Comparison of ENCODE assay signal across 17 cellular contexts in the genomic region with DNA sequence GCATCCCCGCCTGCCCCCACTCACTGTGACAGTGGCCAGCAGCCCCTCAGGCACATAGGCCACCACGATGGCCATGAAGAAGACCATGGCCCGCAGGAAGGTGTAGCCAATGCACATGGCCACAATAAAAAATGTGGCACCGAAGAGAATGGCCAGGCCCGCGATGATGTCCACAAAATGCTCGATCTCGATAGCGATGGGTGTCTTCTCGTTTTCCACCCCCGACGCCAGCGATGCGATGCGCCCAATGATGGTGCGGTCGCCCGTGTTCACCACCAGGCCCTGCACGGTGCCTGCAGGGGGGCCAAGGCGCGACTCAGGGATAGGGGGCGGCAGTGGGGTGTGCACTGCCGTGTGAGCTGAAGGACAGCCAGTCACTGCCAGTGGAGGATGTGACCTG. TPM values are rescaled to one million over a fixed set of nuclear protein-coding genes. Genes with fewer than 3 reads are reported as not detected.
DNase-seq lines count a peak whose midpoint lies in the region; ATAC-seq, FAIRE-seq and TF ChIP-seq lines count a peak whose summit lies in the region.
"Had no signal": no experiment of that assay in that cellular context is flagged by ENCODE, and none has a peak within 500 bp of the region (broad histone marks: within the 10 kb centered on the region; RNA-seq: fewer than 3 reads in every experiment).

No MANE protein-coding gene starts in this region.

- H3K9me2 ChIP-seq in DOHH2 (replicated peaks; ENCODE audit: control insufficient read depth, low read length) = no peaks in the 10 kb centered on the region

- H3K79me1 ChIP-seq in neuronal stem cell (ENCODE audit: low read depth, low read length) = peaks cover 2% of the 10 kb centered on the region

- H3K9me3 Mint-ChIP-seq in endothelial cell (ENCODE audit: unreplicated experiment) (no peaks in the 10 kb centered on the region), MCF 10A (ENCODE audit: unreplicated experiment) (no peaks in the 10 kb centered on the region)
- H3K9me3 Mint-ChIP-seq: CD4-positive, CD25-positive, alpha-beta regulatory T cell; GM23338 had no signal

- whole genome bisulfite sequencing in neuronal stem cell (ENCODE audit: extremely low coverage in 2 of 2, insufficient read length in 2 of 2, insufficient replicate concordance in 1 of 2), 2 donors = no CpG with 5 or more reads among the region's 23 CpGs
- 65% methylated on average over 23 of the region's 23 CpGs for WGBS in HepG2 (ENCODE audit: low lambda C conversion rate)

- peak overlapping the region; percentile 78 for H2AK5ac ChIP-seq in neuronal stem cell (ENCODE audit: low read depth, low read length)

- H3K27ac ChIP-seq in BLaER1 (no peak overlapping the region), DOHH2 (ENCODE audit: low read depth, low read length) (no peak overlapping the region), neuronal stem cell (replicated peaks; ENCODE audit: low read length) (no peak overlapping the region), HepG2 (ENCODE audit: extremely low read length, insufficient read depth, low read length) (no peak overlapping the region)
- H3K27ac ChIP-seq: A549, HL-60 had no signal

- H2AFZ ChIP-seq in neuronal stem cell (ENCODE audit: low read length) (no peak overlapping the region), HepG2 (ENCODE audit: low read length) (no peak overlapping the region)
- H2AFZ ChIP-seq: GM23338 had no signal

- intact Hi-C loops in HepG2 (cut with micrococcal nuclease; ENCODE audit: unreplicated experiment) (loop anchor here (5.0 to 10.0 kb wide), 3 partner anchors 33 to 85 kb away; partner anchors contain the start of genes COX6B1, ETV2 and HAUS5), MCF 10A (cut with micrococcal nuclease) (no loop called here)

- H3K23ac ChIP-seq in neuronal stem cell (ENCODE audit: low read depth, low read length, poor library complexity) = peak overlapping the region; percentile 83

- H3K18ac ChIP-seq in neuronal stem cell (ENCODE audit: low read length) = no peak overlapping the region

- H3K9me3 ChIP-seq in BLaER1 = no peaks in the 10 kb centered on the region
- no peaks in the 10 kb centered on the region for H3K9me3 ChIP-seq in DOHH2 (ENCODE audit: control insufficient read depth, insufficient read depth, low read length)
- peaks cover 0 to 4% of the 10 kb centered on the region in 2 donors for H3K9me3 ChIP-seq in neuronal stem cell (replicated peaks in 1 of 2; ENCODE audit: control insufficient read depth in 2 of 2, insufficient read depth in 1 of 2, low read depth in 1 of 2, low read length in 2 of 2)
- no peaks in the 10 kb centered on the region for H3K9me3 ChIP-seq in HepG2 (ENCODE audit: low read length)
- H3K9me3 ChIP-seq: A549 had no signal

- no peaks in the 10 kb centered on the region for H3F3A ChIP-seq in DOHH2 (ENCODE audit: control insufficient read depth, insufficient read depth)

- H3K4me3 ChIP-seq in BLaER1 (no peak overlapping the region), DOHH2 (ENCODE audit: low read length) (no peak overlapping the region), neuronal stem cell (ENCODE audit: low read length in 2 of 2) (no peak overlapping the region), HepG2 (replicated peaks in 1 of 3; ENCODE audit: insufficient read depth in 1 of 3, low read depth in 2 of 3, low read length in 3 of 3) (no peak overlapping the region)
- H3K4me3 ChIP-seq: A549, GM23338 had no signal

- POLR2A ChIA-PET in HepG2 (lab: Yijun Ruan, JAX) = no interaction called here
- POLR2A ChIA-PET in MCF 10A (lab: Yijun Ruan, JAX) = no interaction called here

- H2BK12ac ChIP-seq in neuronal stem cell (ENCODE audit: low read length) = peak overlapping the region; percentile 73

- no peak overlapping the region for H4K91ac ChIP-seq in neuronal stem cell (ENCODE audit: low read depth, low read length, poor library complexity)

- H3K4me3 Mint-ChIP-seq in endothelial cell (ENCODE audit: unreplicated experiment) (peak overlapping the region; percentile 21), MCF 10A (ENCODE audit: unreplicated experiment) (no peak overlapping the region)

- H2BK5ac ChIP-seq in neuronal stem cell (ENCODE audit: low read length) = no peak overlapping the region

- H3K27ac Mint-ChIP-seq in endothelial cell (ENCODE audit: unreplicated experiment) = no peak overlapping the region
- H3K27ac Mint-ChIP-seq in MCF 10A (ENCODE audit: low read depth, unreplicated experiment) = no peak overlapping the region
- H3K27ac Mint-ChIP-seq: GM23338 had no signal

- peak overlapping the region; percentile 82 for H3K14ac ChIP-seq in neuronal stem cell (ENCODE audit: low read length)

- no peak overlapping the region for H2BK120ac ChIP-seq in neuronal stem cell (ENCODE audit: low read depth, low read length)

- in situ Hi-C loops in HepG2 (cut with HindIII; ENCODE audit: extremely low pct_ligation_motif_present, low pct_unique_long_range_greater_than_20kb) = loop anchor here (5.0 kb wide), 1 partner anchor 33 kb away; no protein-coding TSS in a partner anchor

- FAIRE-seq in HepG2 (lab: Jason Lieb, UNC) = no peak
- FAIRE-seq: A549 had no signal

- H3K4me2 ChIP-seq in BLaER1 (0 out of 2 replicates have a peak overlapping the region, but pooled peaks have one; percentile 75), DOHH2 (ENCODE audit: low read length) (no peak overlapping the region), neuronal stem cell (ENCODE audit: insufficient read depth, low read length, poor library complexity, severe bottlenecking) (no peak overlapping the region), HepG2 (ENCODE audit: low read depth, low read length) (no peak overlapping the region)
- H3K4me2 ChIP-seq: A549, GM23338 had no signal

- H3K36me3 ChIP-seq in BLaER1 (no peaks in the 10 kb centered on the region), DOHH2 (ENCODE audit: control insufficient read depth, low read length) (no peaks in the 10 kb centered on the region), neuronal stem cell (replicated peaks in 1 of 2; ENCODE audit: control insufficient read depth in 2 of 2, insufficient read depth in 2 of 2, low read length in 2 of 2) (no peaks in the 10 kb centered on the region), HepG2 (replicated peaks in 1 of 2; ENCODE audit: control insufficient read depth in 1 of 2, insufficient read depth in 2 of 2, low read length in 2 of 2) (no peaks in the 10 kb centered on the region)

- TF ChIP-seq EP300 in HepG2 (IDR thresholded peaks at IDR 0.05; ENCODE audit: low read depth in 2 of 2, low read length in 2 of 2) (no peak), HepG2 (CRISPR knock-in tag; IDR thresholded peaks at IDR 0.05; ENCODE audit: borderline replicate concordance) (no peak)

- H3K79me2 ChIP-seq in DOHH2 (ENCODE audit: control insufficient read depth, low read length) (no peaks in the 10 kb centered on the region), HepG2 (ENCODE audit: insufficient read depth, low read length) (no peaks in the 10 kb centered on the region)

- H3K27me3 Mint-ChIP-seq in endothelial cell (ENCODE audit: unreplicated experiment) (peaks cover 41% of the 10 kb centered on the region), MCF 10A (ENCODE audit: insufficient read depth, unreplicated experiment) (peaks cover 41% of the 10 kb centered on the region)

- H4K20me1 ChIP-seq in BLaER1 (no peaks in the 10 kb centered on the region), DOHH2 (ENCODE audit: control insufficient read depth, insufficient read depth, low read depth, low read length) (no peaks in the 10 kb centered on the region; the same call in 1 of the 2 replicates), HepG2 (ENCODE audit: insufficient read depth, low read length) (no peaks in the 10 kb centered on the region)

- TF ChIP-seq POLR2A in HepG2 (IDR thresholded peaks at IDR 0.05; ENCODE audit: insufficient read depth in 1 of 2, low read depth in 2 of 2, low read length in 2 of 2) = no peak

- peaks cover 4% of the 10 kb centered on the region for H3K36me3 Mint-ChIP-seq in endothelial cell (ENCODE audit: low read depth, unreplicated experiment)
- H3K36me3 Mint-ChIP-seq in MCF 10A (ENCODE audit: insufficient read depth, unreplicated experiment) = no peaks in the 10 kb centered on the region
- H3K36me3 Mint-ChIP-seq: CD4-positive, CD25-positive, alpha-beta regulatory T cell had no signal

- no peak for ATAC-seq in GM21825 (IDR thresholded peaks at IDR 0.05; ENCODE audit: unreplicated experiment)
- no peak for ATAC-seq in HepG2
- ATAC-seq in HG03342 (IDR thresholded peaks at IDR 0.05; ENCODE audit: unreplicated experiment) = no peak
- ATAC-seq: A549, GM23338 had no signal

- H3K27me3 ChIP-seq in BLaER1 = no peaks in the 10 kb centered on the region
- H3K27me3 ChIP-seq in DOHH2 (ENCODE audit: control insufficient read depth, low read length) = peaks cover 19% of the 10 kb centered on the region
- peaks cover 2 to 66% (median 32%) of the 10 kb centered on the region in 3 experiments for H3K27me3 ChIP-seq in neuronal stem cell (ENCODE audit: control insufficient read depth in 3 of 3, insufficient read depth in 3 of 3, low read depth in 1 of 3, low read length in 3 of 3)
- peaks cover 1 to 45% of the 10 kb centered on the region in 2 experiments; a peak in 3 of 5 replicates for H3K27me3 ChIP-seq in HepG2 (ENCODE audit: control insufficient read depth in 1 of 2, insufficient read depth in 2 of 2, low read length in 2 of 2)

- H3K4me1 Mint-ChIP-seq in endothelial cell (ENCODE audit: unreplicated experiment) = peaks cover 3% of the 10 kb centered on the region
- no peaks in the 10 kb centered on the region for H3K4me1 Mint-ChIP-seq in MCF 10A (ENCODE audit: insufficient read depth, unreplicated experiment)

- TF ChIP-seq RAD21 in HepG2 (CRISPR knock-in tag; IDR thresholded peaks at IDR 0.05) = no peak

- TF ChIP-seq CTCF in DOHH2 (IDR thresholded peaks at IDR 0.05; ENCODE audit: low read depth, low read length, poor library complexity, severe bottlenecking) (peak; percentile 9), endothelial cell (IDR thresholded peaks at IDR 0.05; ENCODE audit: unreplicated experiment) (no peak), HepG2 (CRISPR knock-in tag; IDR thresholded peaks at IDR 0.05) (no peak), MCF 10A (IDR thresholded peaks at IDR 0.05; ENCODE audit: unreplicated experiment) (no peak)

- no peak overlapping the region for H4K8ac ChIP-seq in neuronal stem cell (ENCODE audit: low read depth, low read length)

- H2BK15ac ChIP-seq in neuronal stem cell (ENCODE audit: low read length) = peak overlapping the region; percentile 43

- BruUV-seq in HepG2 (replicated peaks; lab: Mats Ljungman, UMichigan) = no TSS peak
- no TSS peak for BruUV-seq in MCF 10A (replicated peaks; lab: Mats Ljungman, UMichigan)

- DNase-seq in endothelial cell (ENCODE audit: low spot score) (no peak), neuronal stem cell (ENCODE audit: low spot score) (no peak), HepG2 (ENCODE audit: low spot score) (no peak), MCF 10A (ENCODE audit: unreplicated experiment) (no peak)
- DNase-seq: CD4-positive, CD25-positive, alpha-beta regulatory T cell; H7; IMR-90 had no signal

- peaks cover 24% of the 10 kb centered on the region for H3K4me1 ChIP-seq in BLaER1
- peaks cover 11% of the 10 kb centered on the region for H3K4me1 ChIP-seq in DOHH2 (ENCODE audit: control insufficient read depth, low read length)
- H3K4me1 ChIP-seq in neuronal stem cell (ENCODE audit: control insufficient read depth in 2 of 2, insufficient read depth in 1 of 2, low read depth in 1 of 2, low read length in 2 of 2) = peaks cover 0 to 3% of the 10 kb centered on the region in 2 donors
- H3K4me1 ChIP-seq in HepG2 (ENCODE audit: insufficient read depth, low read length) = peaks cover 24% of the 10 kb centered on the region

- peak overlapping the region; percentile 84 for H3K4ac ChIP-seq in neuronal stem cell (ENCODE audit: low read length)

- H3K9ac ChIP-seq in BLaER1 (no peak overlapping the region), neuronal stem cell (ENCODE audit: low read depth, low read length, poor library complexity) (no peak overlapping the region), HepG2 (ENCODE audit: insufficient read depth, low read depth, low read length) (no peak overlapping the region)

- CTCF ChIA-PET in HepG2 (lab: Yijun Ruan, JAX; ENCODE audit: low intra/inter-chr PET ratio, low total read pairs) (no interaction called here), MCF 10A (lab: Yijun Ruan, JAX) (interaction anchor here (2.6 kb wide), 1 partner anchor 11 kb away, joined by 15 read pairs; no protein-coding TSS in a partner anchor)

RNA-seq across cellular contexts. Expression of gene ATP4A, which starts 3.7 kb away (rescaled TPM):
- total RNA-seq in endothelial cell (ENCODE audit: unreplicated experiment) = not detected
- polyA plus RNA-seq in neuronal stem cell (2013, experiment 1 of 2) = 0.04 TPM
- polyA plus RNA-seq in neuronal stem cell (2013, experiment 2 of 2) = 0.03 TPM
- 0.11 TPM in 1 of 2 replicates, not detected in the other for total RNA-seq in HepG2 (2016; rRNA removed; fragmentation: Illumina TruSeq; extraction: Trizol)
- not detected in 2 replicates for total RNA-seq in HepG2 (2016; cell fraction: cytosol; rRNA removed; fragmentation: Illumina TruSeq; extraction: Trizol; ENCODE audit: low read depth)
- total RNA-seq in HepG2 (2016; cell fraction: insoluble cytoplasmic fraction; rRNA removed; fragmentation: Illumina TruSeq; extraction: Trizol) = 0.39 TPM in 2 replicates
- 0.28 and 0.31 TPM in 2 replicates for total RNA-seq in HepG2 (2016; cell fraction: membrane; rRNA removed; fragmentation: Illumina TruSeq; extraction: Trizol)
- 0.66 TPM in 1 of 2 replicates, not detected in the other for total RNA-seq in HepG2 (2016; cell fraction: nucleus; rRNA removed; fragmentation: Illumina TruSeq; extraction: Trizol)
- 0.08 and 0.09 TPM in 2 replicates for polyA plus RNA-seq in HepG2 (2011; rRNA removed)
- 0.04 and 0.15 TPM in 2 replicates for polyA plus RNA-seq in HepG2 (2011; cell fraction: cytosol; rRNA removed)
- 0.51 and 0.69 TPM in 2 replicates for polyA plus RNA-seq in HepG2 (2011; cell fraction: nucleus; rRNA removed)
- 0.07 and 0.13 TPM in 2 replicates for polyA plus RNA-seq in HepG2 (2012)
- polyA plus RNA-seq in HepG2 (2016; cell fraction: cytosol; fragmentation: Illumina TruSeq; extraction: Trizol; ENCODE audit: low read depth) = 0.07 and 0.15 TPM in 2 replicates
- polyA plus RNA-seq in HepG2 (2016; cell fraction: insoluble cytoplasmic fraction; fragmentation: Illumina TruSeq; extraction: Trizol; ENCODE audit: low read depth) = 0.13 TPM in 1 of 2 replicates, not detected in the other
- polyA plus RNA-seq in HepG2 (2016; cell fraction: membrane; fragmentation: Illumina TruSeq; extraction: Trizol; ENCODE audit: low read depth) = 0.22 TPM in 1 of 2 replicates, not detected in the other
- 0.68 and 0.98 TPM in 2 replicates for polyA plus RNA-seq in HepG2 (2016; cell fraction: nucleus; fragmentation: Illumina TruSeq; extraction: Trizol; ENCODE audit: insufficient read depth, low read depth)
- 0.18 TPM in 1 of 2 replicates, not detected in the other for polyA minus RNA-seq in HepG2 (2011; rRNA and poly(A)+ RNA removed; ENCODE audit: low replicate concordance)
- not detected in 2 replicates for polyA minus RNA-seq in HepG2 (2011; cell fraction: cytosol; rRNA and poly(A)+ RNA removed)
- polyA minus RNA-seq in HepG2 (2011; cell fraction: nucleus; rRNA and poly(A)+ RNA removed) = 0.13 TPM in 1 of 2 replicates, not detected in the other
- total RNA-seq in MCF 10A (2022) = not detected in 2 replicates
- total RNA-seq: CD4-positive, CD25-positive, alpha-beta regulatory T cell; Daoy; IMR-90 had no signal
- polyA plus RNA-seq: A549; AG04450; BJ; CD4-positive, CD25-positive, alpha-beta regulatory T cell; IMR-90 had no signal

RNA-seq across cellular contexts. Expression of gene TMEM147, which starts 14.4 kb away (rescaled TPM):
- 62.0 TPM for total RNA-seq in endothelial cell (ENCODE audit: unreplicated experiment)
- polyA plus RNA-seq in neuronal stem cell (2013, experiment 1 of 2) = 86.7 TPM
- polyA plus RNA-seq in neuronal stem cell (2013, experiment 2 of 2) = 90.3 TPM
- total RNA-seq in HepG2 (2016; rRNA removed; fragmentation: Illumina TruSeq; extraction: Trizol) = 85.8 and 141 TPM in 2 replicates
- 264 and 362 TPM in 2 replicates for total RNA-seq in HepG2 (2016; cell fraction: cytosol; rRNA removed; fragmentation: Illumina TruSeq; extraction: Trizol; ENCODE audit: low read depth)
- total RNA-seq in HepG2 (2016; cell fraction: insoluble cytoplasmic fraction; rRNA removed; fragmentation: Illumina TruSeq; extraction: Trizol) = 91.4 and 136 TPM in 2 replicates
- total RNA-seq in HepG2 (2016; cell fraction: membrane; rRNA removed; fragmentation: Illumina TruSeq; extraction: Trizol) = 202 and 264 TPM in 2 replicates
- 88.0 and 104 TPM in 2 replicates for total RNA-seq in HepG2 (2016; cell fraction: nucleus; rRNA removed; fragmentation: Illumina TruSeq; extraction: Trizol)
- 176 and 188 TPM in 2 replicates for polyA plus RNA-seq in HepG2 (2011; rRNA removed)
- 174 and 213 TPM in 2 replicates for polyA plus RNA-seq in HepG2 (2011; cell fraction: cytosol; rRNA removed)
- 105 and 125 TPM in 2 replicates for polyA plus RNA-seq in HepG2 (2011; cell fraction: nucleus; rRNA removed)
- polyA plus RNA-seq in HepG2 (2012) = 78.4 and 132 TPM in 2 replicates
- polyA plus RNA-seq in HepG2 (2016; cell fraction: cytosol; fragmentation: Illumina TruSeq; extraction: Trizol; ENCODE audit: low read depth) = 361 and 462 TPM in 2 replicates
- polyA plus RNA-seq in HepG2 (2016; cell fraction: insoluble cytoplasmic fraction; fragmentation: Illumina TruSeq; extraction: Trizol; ENCODE audit: low read depth) = 102 and 104 TPM in 2 replicates
- polyA plus RNA-seq in HepG2 (2016; cell fraction: membrane; fragmentation: Illumina TruSeq; extraction: Trizol; ENCODE audit: low read depth) = 235 and 269 TPM in 2 replicates
- 176 and 183 TPM in 2 replicates for polyA plus RNA-seq in HepG2 (2016; cell fraction: nucleus; fragmentation: Illumina TruSeq; extraction: Trizol; ENCODE audit: insufficient read depth, low read depth)
- 321 and 438 TPM in 2 replicates for polyA minus RNA-seq in HepG2 (2011; rRNA and poly(A)+ RNA removed; ENCODE audit: low replicate concordance)
- 44.9 and 50.7 TPM in 2 replicates for polyA minus RNA-seq in HepG2 (2011; cell fraction: cytosol; rRNA and poly(A)+ RNA removed)
- polyA minus RNA-seq in HepG2 (2011; cell fraction: nucleus; rRNA and poly(A)+ RNA removed) = 18.3 and 26.4 TPM in 2 replicates
- total RNA-seq in MCF 10A (2022) = 110 and 123 TPM in 2 replicates

RNA-seq across cellular contexts. Expression of gene PMIS2, which starts 26.2 kb away (rescaled TPM):
- total RNA-seq in endothelial cell (ENCODE audit: unreplicated experiment) = not detected
- polyA plus RNA-seq in neuronal stem cell (2013, experiment 1 of 2) = not detected
- polyA plus RNA-seq in neuronal stem cell (2013, experiment 2 of 2) = not detected
- total RNA-seq in HepG2 (2016; rRNA removed; fragmentation: Illumina TruSeq; extraction: Trizol) = not detected in 2 replicates
- total RNA-seq in HepG2 (2016; cell fraction: cytosol; rRNA removed; fragmentation: Illumina TruSeq; extraction: Trizol; ENCODE audit: low read depth) = not detected in 2 replicates
- total RNA-seq in HepG2 (2016; cell fraction: insoluble cytoplasmic fraction; rRNA removed; fragmentation: Illumina TruSeq; extraction: Trizol) = not detected in 2 replicates
- not detected in 2 replicates for total RNA-seq in HepG2 (2016; cell fraction: membrane; rRNA removed; fragmentation: Illumina TruSeq; extraction: Trizol)
- not detected in 2 replicates for total RNA-seq in HepG2 (2016; cell fraction: nucleus; rRNA removed; fragmentation: Illumina TruSeq; extraction: Trizol)
- not detected in 2 replicates for polyA plus RNA-seq in HepG2 (2011; rRNA removed)
- polyA plus RNA-seq in HepG2 (2011; cell fraction: cytosol; rRNA removed) = not detected in 2 replicates
- not detected in 2 replicates for polyA plus RNA-seq in HepG2 (2011; cell fraction: nucleus; rRNA removed)
- polyA plus RNA-seq in HepG2 (2012) = not detected in 2 replicates
- polyA plus RNA-seq in HepG2 (2016; cell fraction: cytosol; fragmentation: Illumina TruSeq; extraction: Trizol; ENCODE audit: low read depth) = not detected in 2 replicates
- polyA plus RNA-seq in HepG2 (2016; cell fraction: insoluble cytoplasmic fraction; fragmentation: Illumina TruSeq; extraction: Trizol; ENCODE audit: low read depth) = not detected in 2 replicates
- polyA plus RNA-seq in HepG2 (2016; cell fraction: membrane; fragmentation: Illumina TruSeq; extraction: Trizol; ENCODE audit: low read depth) = not detected in 2 replicates
- polyA plus RNA-seq in HepG2 (2016; cell fraction: nucleus; fragmentation: Illumina TruSeq; extraction: Trizol; ENCODE audit: insufficient read depth, low read depth) = not detected in 2 replicates
- not detected in 2 replicates for polyA minus RNA-seq in HepG2 (2011; rRNA and poly(A)+ RNA removed; ENCODE audit: low replicate concordance)
- not detected in 2 replicates for polyA minus RNA-seq in HepG2 (2011; cell fraction: cytosol; rRNA and poly(A)+ RNA removed)
- polyA minus RNA-seq in HepG2 (2011; cell fraction: nucleus; rRNA and poly(A)+ RNA removed) = not detected in 2 replicates
- total RNA-seq in MCF 10A (2022) = not detected in 2 replicates
- total RNA-seq: CD4-positive, CD25-positive, alpha-beta regulatory T cell; Daoy; GM23338; H7; IMR-90 had no signal
- polyA plus RNA-seq: A549; AG04450; BJ; CD4-positive, CD25-positive, alpha-beta regulatory T cell; GM23338; IMR-90 had no signal

RNA-seq across cellular contexts. Expression of gene GAPDHS, which starts 26.5 kb away (rescaled TPM):
- total RNA-seq in endothelial cell (ENCODE audit: unreplicated experiment) (not detected), HepG2 (2016; rRNA removed; fragmentation: Illumina TruSeq; extraction: Trizol) (not detected in 2 replicates), MCF 10A (2022) (not detected in 2 replicates)
- 0.03 TPM for polyA plus RNA-seq in neuronal stem cell (2013, experiment 1 of 2)
- not detected for polyA plus RNA-seq in neuronal stem cell (2013, experiment 2 of 2)
- not detected in 2 replicates for total RNA-seq in HepG2 (2016; cell fraction: cytosol; rRNA removed; fragmentation: Illumina TruSeq; extraction: Trizol; ENCODE audit: low read depth)
- total RNA-seq in HepG2 (2016; cell fraction: insoluble cytoplasmic fraction; rRNA removed; fragmentation: Illumina TruSeq; extraction: Trizol) = not detected in 2 replicates
- not detected in 2 replicates for total RNA-seq in HepG2 (2016; cell fraction: membrane; rRNA removed; fragmentation: Illumina TruSeq; extraction: Trizol)
- not detected in 2 replicates for total RNA-seq in HepG2 (2016; cell fraction: nucleus; rRNA removed; fragmentation: Illumina TruSeq; extraction: Trizol)
- polyA plus RNA-seq in HepG2 (2011; rRNA removed) = 0.09 TPM in 1 of 2 replicates, not detected in the other
- not detected in 2 replicates for polyA plus RNA-seq in HepG2 (2011; cell fraction: cytosol; rRNA removed)
- polyA plus RNA-seq in HepG2 (2011; cell fraction: nucleus; rRNA removed) = not detected in 2 replicates
- not detected in 2 replicates for polyA plus RNA-seq in HepG2 (2012)
- polyA plus RNA-seq in HepG2 (2016; cell fraction: cytosol; fragmentation: Illumina TruSeq; extraction: Trizol; ENCODE audit: low read depth) = not detected in 2 replicates
- not detected in 2 replicates for polyA plus RNA-seq in HepG2 (2016; cell fraction: insoluble cytoplasmic fraction; fragmentation: Illumina TruSeq; extraction: Trizol; ENCODE audit: low read depth)
- not detected in 2 replicates for polyA plus RNA-seq in HepG2 (2016; cell fraction: membrane; fragmentation: Illumina TruSeq; extraction: Trizol; ENCODE audit: low read depth)
- not detected in 2 replicates for polyA plus RNA-seq in HepG2 (2016; cell fraction: nucleus; fragmentation: Illumina TruSeq; extraction: Trizol; ENCODE audit: insufficient read depth, low read depth)
- polyA minus RNA-seq in HepG2 (2011; rRNA and poly(A)+ RNA removed; ENCODE audit: low replicate concordance) = not detected in 2 replicates
- polyA minus RNA-seq in HepG2 (2011; cell fraction: cytosol; rRNA and poly(A)+ RNA removed) = not detected in 2 replicates
- polyA minus RNA-seq in HepG2 (2011; cell fraction: nucleus; rRNA and poly(A)+ RNA removed) = not detected in 2 replicates
- total RNA-seq: CD4-positive, CD25-positive, alpha-beta regulatory T cell; Daoy; GM23338; IMR-90 had no signal
- polyA plus RNA-seq: A549; AG04450; BJ; CD4-positive, CD25-positive, alpha-beta regulatory T cell; GM23338; IMR-90 had no signal

RNA-seq across cellular contexts. Expression of gene SBSN, which starts 31.7 kb away (rescaled TPM):
- total RNA-seq in endothelial cell (ENCODE audit: unreplicated experiment) (0.18 TPM), HepG2 (2016; rRNA removed; fragmentation: Illumina TruSeq; extraction: Trizol) (not detected in 2 replicates), MCF 10A (2022) (0.61 TPM in 1 of 2 replicates, not detected in the other)
- 0.06 TPM for polyA plus RNA-seq in neuronal stem cell (2013, experiment 1 of 2)
- 0.10 TPM for polyA plus RNA-seq in neuronal stem cell (2013, experiment 2 of 2)
- not detected in 2 replicates for total RNA-seq in HepG2 (2016; cell fraction: cytosol; rRNA removed; fragmentation: Illumina TruSeq; extraction: Trizol; ENCODE audit: low read depth)
- total RNA-seq in HepG2 (2016; cell fraction: insoluble cytoplasmic fraction; rRNA removed; fragmentation: Illumina TruSeq; extraction: Trizol) = not detected in 2 replicates
- total RNA-seq in HepG2 (2016; cell fraction: membrane; rRNA removed; fragmentation: Illumina TruSeq; extraction: Trizol) = not detected in 2 replicates
- total RNA-seq in HepG2 (2016; cell fraction: nucleus; rRNA removed; fragmentation: Illumina TruSeq; extraction: Trizol) = not detected in 2 replicates
- polyA plus RNA-seq in HepG2 (2011; rRNA removed) = not detected in 2 replicates
- not detected in 2 replicates for polyA plus RNA-seq in HepG2 (2011; cell fraction: cytosol; rRNA removed)
- polyA plus RNA-seq in HepG2 (2011; cell fraction: nucleus; rRNA removed) = not detected in 2 replicates
- 0.16 TPM in 1 of 2 replicates, not detected in the other for polyA plus RNA-seq in HepG2 (2012)
- polyA plus RNA-seq in HepG2 (2016; cell fraction: cytosol; fragmentation: Illumina TruSeq; extraction: Trizol; ENCODE audit: low read depth) = not detected in 2 replicates
- polyA plus RNA-seq in HepG2 (2016; cell fraction: insoluble cytoplasmic fraction; fragmentation: Illumina TruSeq; extraction: Trizol; ENCODE audit: low read depth) = not detected in 2 replicates
- polyA plus RNA-seq in HepG2 (2016; cell fraction: membrane; fragmentation: Illumina TruSeq; extraction: Trizol; ENCODE audit: low read depth) = not detected in 2 replicates
- polyA plus RNA-seq in HepG2 (2016; cell fraction: nucleus; fragmentation: Illumina TruSeq; extraction: Trizol; ENCODE audit: insufficient read depth, low read depth) = not detected in 2 replicates
- not detected in 2 replicates for polyA minus RNA-seq in HepG2 (2011; rRNA and poly(A)+ RNA removed; ENCODE audit: low replicate concordance)
- polyA minus RNA-seq in HepG2 (2011; cell fraction: cytosol; rRNA and poly(A)+ RNA removed) = not detected in 2 replicates
- polyA minus RNA-seq in HepG2 (2011; cell fraction: nucleus; rRNA and poly(A)+ RNA removed) = not detected in 2 replicates
- total RNA-seq: CD4-positive, CD25-positive, alpha-beta regulatory T cell; GM23338; H7 had no signal
- polyA plus RNA-seq: CD4-positive, CD25-positive, alpha-beta regulatory T cell had no signal
